9 cellular contexts compared by ENCODE assay signal in the genomic region with DNA sequence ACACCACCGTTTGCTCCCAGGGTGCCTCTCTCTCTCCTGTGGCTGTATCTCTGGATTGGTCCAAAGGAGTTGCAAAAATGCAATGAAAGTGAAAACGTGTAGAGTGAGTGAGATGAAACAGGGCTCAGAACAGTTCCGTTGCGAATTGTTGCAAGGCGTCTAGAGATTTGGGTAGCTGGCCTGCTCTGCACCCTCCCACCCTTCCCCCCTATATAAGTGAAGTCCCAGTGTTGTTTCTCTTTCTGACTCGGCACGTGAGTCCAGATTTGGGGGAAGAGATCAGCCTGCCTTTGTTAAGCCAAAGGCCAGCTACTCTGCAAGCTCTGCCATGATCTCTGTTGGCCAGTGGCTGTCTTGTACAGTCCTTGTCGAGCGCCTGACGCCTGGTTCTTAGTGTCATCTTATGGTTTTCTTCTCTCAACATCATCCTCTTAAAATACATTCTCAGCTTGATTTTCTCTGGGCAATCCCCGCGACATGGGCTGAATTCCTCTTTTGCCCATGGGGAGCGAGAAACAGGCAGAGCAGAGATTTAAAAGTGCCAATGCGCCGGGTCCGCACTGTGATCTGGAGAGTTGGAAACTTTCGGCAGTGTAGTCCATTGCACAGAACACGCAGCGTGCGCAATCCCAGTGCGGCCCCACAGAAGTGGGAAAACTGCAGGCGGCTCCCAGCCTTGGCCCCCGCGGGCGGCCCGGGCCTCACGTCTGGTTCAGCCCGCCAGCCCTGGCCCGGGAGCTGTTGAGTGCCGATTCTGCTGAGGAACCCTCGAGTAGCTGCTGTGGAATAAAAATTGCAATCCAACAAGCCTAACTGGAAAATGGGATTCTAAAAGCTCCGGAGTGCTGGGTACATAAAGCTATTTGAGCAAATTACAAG. TPM values are rescaled to one million over a fixed set of nuclear protein-coding genes. Genes with fewer than 3 reads are reported as not detected.
DNase-seq lines count a peak whose midpoint lies in the region; ATAC-seq and TF ChIP-seq lines count a peak whose summit lies in the region.
"Had no signal": no experiment of that assay in that cellular context is flagged by ENCODE, and none has a peak within 500 bp of the region (broad histone marks: within the 10 kb centered on the region; RNA-seq: fewer than 3 reads in every experiment).

No MANE protein-coding gene starts in this region.

- no peak overlapping the region for H2BK120ac ChIP-seq in H9 (ENCODE audit: low read depth, low read length, poor library complexity, severe bottlenecking)

- H2BK12ac ChIP-seq in H9 (ENCODE audit: insufficient read length, low read depth, low read length) = no peak overlapping the region

- TF ChIP-seq CTCF in H9 (conservative IDR thresholded peaks at IDR 0.05) (no peak), colonic mucosa (IDR thresholded peaks at IDR 0.05) (no peak), left lung (IDR thresholded peaks at IDR 0.05) (no peak)

- H3K36me3 ChIP-seq in colonic mucosa (no peaks in the 10 kb centered on the region), left lung (no peaks in the 10 kb centered on the region), stomach smooth muscle (ENCODE audit: control insufficient read depth in 2 of 2, insufficient read depth in 2 of 2, low read length in 2 of 2) (peaks cover 16 to 17% of the 10 kb centered on the region in 2 donors)

- H3K4me2 ChIP-seq in H9 (ENCODE audit: insufficient read depth, insufficient read length, low read length) = peak overlapping the region; percentile 32

- H3K18ac ChIP-seq in H9 (ENCODE audit: insufficient read length, low read depth, low read length) = no peak overlapping the region

- H2BK15ac ChIP-seq in H9 (ENCODE audit: low read depth, low read length) = no peak overlapping the region

- H3K9me3 ChIP-seq in H9 (ENCODE audit: control insufficient read depth, low read depth, low read length) (no peaks in the 10 kb centered on the region), colonic mucosa (no peaks in the 10 kb centered on the region), left lung (no peaks in the 10 kb centered on the region), stomach smooth muscle (ENCODE audit: control insufficient read depth in 2 of 2, low read length in 2 of 2) (no peaks in the 10 kb centered on the region)

- no peak overlapping the region; the same call in 1 of the 2 replicates for H3K14ac ChIP-seq in H9 (ENCODE audit: insufficient read depth, low read length)

- H3K27me3 ChIP-seq in H9 (ENCODE audit: insufficient read depth, low read length) (peaks cover 61% of the 10 kb centered on the region), colonic mucosa (peaks cover 2% of the 10 kb centered on the region), left lung (peaks cover 24 to 88% of the 10 kb centered on the region in 2 donors), stomach smooth muscle (ENCODE audit: control insufficient read depth in 1 of 2, insufficient read depth in 2 of 2, low read length in 2 of 2) (no peaks in the 10 kb centered on the region)

- intact Hi-C loops in colonic mucosa (cut with DNase I) = no loop called here
- intact Hi-C loops in left lung (cut with DNase I) = no loop called here

- peaks cover 100% of the 10 kb centered on the region for H3K27me3 Mint-ChIP-seq in H9 (ENCODE audit: low read depth)

- no peak overlapping the region for H2AK5ac ChIP-seq in H9 (ENCODE audit: insufficient read length, low read length)

- peaks cover 34 to 56% of the 10 kb centered on the region in 2 experiments for H3K4me1 Mint-ChIP-seq in H9

- no peak overlapping the region for H2AFZ ChIP-seq in H9 (ENCODE audit: low read length)

- H4K91ac ChIP-seq in H9 (ENCODE audit: insufficient read length, low read depth, low read length) = no peak overlapping the region

- no peaks in the 10 kb centered on the region for H3K36me3 Mint-ChIP-seq in H9 (ENCODE audit: insufficient read depth in 1 of 3, low read depth in 3 of 3)

- H2BK5ac ChIP-seq in H9 (ENCODE audit: insufficient read length, low read length) = no peak overlapping the region

- no peak overlapping the region for H3K4me3 ChIP-seq in colonic mucosa
- H3K4me3 ChIP-seq in left lung = peak overlapping the region; percentile 24 to 37
- H3K4me3 ChIP-seq in stomach smooth muscle (ENCODE audit: low read length in 2 of 2) = peak overlapping the region; percentile 75 to 95

- H3K79me1 ChIP-seq in H9 (ENCODE audit: insufficient read depth, low read depth, low read length, poor library complexity, severe bottlenecking) = no peaks in the 10 kb centered on the region

- no peak overlapping the region for H3T11ph ChIP-seq in H9 (ENCODE audit: low read length)

- DNase-seq in H9 (no peak), colonic mucosa (no peak), left lung (no peak), H4 (ENCODE audit: low spot score) (no peak)
- DNase-seq: immature natural killer cell had no signal

- H4K5ac ChIP-seq in H9 (ENCODE audit: insufficient read length, low read depth, low read length) = no peak overlapping the region

- H3K9ac ChIP-seq in H9 (ENCODE audit: extremely low read depth, insufficient read length, low read length) = no peak overlapping the region
- peak overlapping the region in 1 of 2 donors; percentile 65 for H3K9ac ChIP-seq in colonic mucosa (ENCODE audit: low read depth in 2 of 2, low read length in 2 of 2)
- H3K9ac ChIP-seq in stomach smooth muscle (ENCODE audit: low read length in 2 of 2) = peak overlapping the region; percentile 88 to 93

- H3K4me3 Mint-ChIP-seq in H9 = peak overlapping the region in 1 of 2 experiments; percentile 73; a peak in 3 of 5 replicates

- peak; percentile 11 for ATAC-seq in left lung
- ATAC-seq in activated CD4-positive, CD25-positive, alpha-beta regulatory T cell treated with anti-CD3 and anti-CD28 coated beads, Interleukin-2, amount 50 U/mL, for 24 hours = no peak
- ATAC-seq in GM21528 (IDR thresholded peaks at IDR 0.05; ENCODE audit: low FRiP score, unreplicated experiment) = no peak
- no peak for ATAC-seq in HG02678 (IDR thresholded peaks at IDR 0.05; ENCODE audit: unreplicated experiment)

- no peak overlapping the region for H2BK20ac ChIP-seq in H9 (ENCODE audit: low read depth, low read length, poor library complexity, severe bottlenecking)

- H4K8ac ChIP-seq in H9 (replicated peaks; ENCODE audit: insufficient read length, low read depth, low read length) = no peak overlapping the region

- no peak overlapping the region for H3K27ac Mint-ChIP-seq in H9
- H3K27ac Mint-ChIP-seq: immature natural killer cell had no signal

- H3K4me1 ChIP-seq in H9 (ENCODE audit: insufficient read depth, low read length) (peaks cover 4% of the 10 kb centered on the region), colonic mucosa (no peaks in the 10 kb centered on the region), left lung (peaks cover 0 to 26% of the 10 kb centered on the region in 2 donors), stomach smooth muscle (ENCODE audit: control insufficient read depth, insufficient read depth, low read length) (peaks cover 8% of the 10 kb centered on the region)

- H3K79me2 ChIP-seq in H9 (ENCODE audit: insufficient read depth, low read length) = no peaks in the 10 kb centered on the region

- no peak overlapping the region for H3K56ac ChIP-seq in H9 (ENCODE audit: insufficient read length, low read depth, low read length)

- H3K23me2 ChIP-seq in H9 (ENCODE audit: insufficient read length, low read depth, low read length, poor library complexity, severe bottlenecking) = peaks cover 21% of the 10 kb centered on the region

- WGBS in H9 (ENCODE audit: extremely low coverage, insufficient read length, low lambda C conversion rate) = no CpG with 5 or more reads among the region's 32 CpGs

- no peak overlapping the region for H3K23ac ChIP-seq in H9 (ENCODE audit: insufficient read length, low read depth, low read length)

- no peak overlapping the region for H3K4ac ChIP-seq in H9 (ENCODE audit: low read depth, low read length)

- H4K20me1 ChIP-seq in H9 (ENCODE audit: control insufficient read depth, insufficient read depth, insufficient read length) = no peaks in the 10 kb centered on the region

- peaks cover 0 to 5% of the 10 kb centered on the region in 2 experiments; a peak in 2 of 5 replicates for H3K9me3 Mint-ChIP-seq in H9

- H3K27ac ChIP-seq in H9 (ENCODE audit: insufficient read length, low read depth, low read length) (no peak overlapping the region), colonic mucosa (peak overlapping the region; percentile 14), left lung (peak overlapping the region; percentile 84 to 95), stomach smooth muscle (ENCODE audit: low read length) (peak overlapping the region; percentile 97)

RNA-seq across cellular contexts. Expression of a gene that starts 9.3 kb away (rescaled TPM):
- 0.31 and 0.66 TPM in 2 replicates for total RNA-seq in H9 (2021)
- total RNA-seq in colonic mucosa = 10 to 100 TPM in 1 of 2 donors, 1 to 10 TPM in 1; 8.9 to 23.1 TPM
- 10 to 100 TPM; 54.3 to 57.6 TPM for total RNA-seq in left lung
- total RNA-seq in H4 (2014; rRNA removed; shearing (Covaris generic)) = 3.4 and 3.6 TPM in 2 replicates
